8 cellular contexts compared by ENCODE assay signal in the genomic region with DNA sequence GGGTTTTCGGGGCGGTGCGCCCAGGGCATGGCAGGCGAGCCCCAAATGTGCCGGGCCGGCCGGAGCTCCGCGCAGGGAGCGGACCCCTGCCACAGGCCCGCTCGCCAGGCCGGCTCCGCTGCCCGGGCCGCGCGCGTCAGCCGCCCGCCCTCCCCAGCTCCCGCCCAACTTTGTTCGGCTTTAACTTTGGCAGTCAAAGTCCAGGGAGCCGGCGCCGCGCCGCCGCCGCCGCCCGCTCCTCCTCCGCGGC. TPM values are rescaled to one million over a fixed set of nuclear protein-coding genes. Genes with fewer than 3 reads are reported as not detected.
DNase-seq lines count a peak whose midpoint lies in the region; ATAC-seq and TF ChIP-seq lines count a peak whose summit lies in the region.

No MANE protein-coding gene starts in this region.

- no peaks in the 10 kb centered on the region for H3K9me3 Mint-ChIP-seq in natural killer cell treated with Interleukin-12 subunit alpha and Interleukin-12 subunit beta and Interleukin-15 and Interleukin-18, amount 100 ng/mL, for 72 hours

- H3K4me2 ChIP-seq in BLaER1 treated with 17β-estradiol and CSF1 and Interleukin-3, amounts not matched to agents 10 nM and 100 nM = peak overlapping the region; percentile 74 to 91 (median 85)
- peak overlapping the region; percentile 88 for H3K4me2 ChIP-seq in fibroblast of lung (ENCODE audit: extremely low read depth, insufficient read depth, low read length)

- peaks cover 0 to 2% of the 10 kb centered on the region in 2 donors for H3K27me3 Mint-ChIP-seq in natural killer cell treated with Interleukin-12 subunit alpha and Interleukin-12 subunit beta and Interleukin-15 and Interleukin-18, amount 100 ng/mL, for 72 hours

- peaks cover 14 to 29% (median 25%) of the 10 kb centered on the region in 11 experiments; a peak in 21 of 22 replicates for H3K36me3 ChIP-seq in BLaER1 treated with 17β-estradiol and CSF1 and Interleukin-3, amounts not matched to agents 10 nM and 100 nM
- no peaks in the 10 kb centered on the region for H3K36me3 ChIP-seq in fibroblast of lung (ENCODE audit: control insufficient read depth, insufficient read depth, low read length)

- peak; percentile 61 for DNase-seq in activated T-cell treated with anti-CD3 and anti-CD28 coated beads, Interleukin-2, amount 50 U/mL, for 1 hour
- no peak for DNase-seq in fibroblast of lung (ENCODE audit: low read depth in 2 of 2)
- peak; percentile 62 for DNase-seq in natural killer cell treated with Interleukin-12 subunit alpha and Interleukin-12 subunit beta and Interleukin-15 and Interleukin-18, amount 100 ng/mL, for 72 hours (ENCODE audit: low spot score)
- no peak for DNase-seq in SKM-1 treated with dmso at 0.1 percent for 144 hours (lab: John Stamatoyannopoulos, UW; ENCODE audit: unreplicated experiment)
- no peak for DNase-seq in HCEC 1CT

- H3K9me3 ChIP-seq in BLaER1 treated with 17β-estradiol and CSF1 and Interleukin-3, amounts not matched to agents 10 nM and 100 nM (replicated peaks in 1 of 11) = 0 out of 22 replicates have a peak, but pooled peaks cover 0 to 3% (median 0%) of the 10 kb centered on the region in 11 experiments
- H3K9me3 ChIP-seq in fibroblast of lung (ENCODE audit: control insufficient read depth, insufficient read depth, low read depth, low read length) = no peaks in the 10 kb centered on the region

- H3K4me3 Mint-ChIP-seq in natural killer cell treated with Interleukin-12 subunit alpha and Interleukin-12 subunit beta and Interleukin-15 and Interleukin-18, amount 100 ng/mL, for 72 hours = peak overlapping the region; percentile 94

- H4K20me1 ChIP-seq in BLaER1 treated with 17β-estradiol and CSF1 and Interleukin-3, amounts not matched to agents 10 nM and 100 nM = no peaks in the 10 kb centered on the region; a peak in 3 of 22 replicates
- no peaks in the 10 kb centered on the region for H4K20me1 ChIP-seq in fibroblast of lung (ENCODE audit: control insufficient read depth, extremely low read depth, insufficient read depth, low read length)

- H3K4me1 ChIP-seq in BLaER1 treated with 17β-estradiol and CSF1 and Interleukin-3, amounts not matched to agents 10 nM and 100 nM = peaks cover 13 to 31% (median 24%) of the 10 kb centered on the region in 10 experiments
- H3K4me1 ChIP-seq in fibroblast of lung (ENCODE audit: control insufficient read depth, extremely low read depth, insufficient read depth, low read length) = peaks cover 2% of the 10 kb centered on the region

- peaks cover 24% of the 10 kb centered on the region for H3K79me2 ChIP-seq in fibroblast of lung (ENCODE audit: control insufficient read depth, insufficient read depth, low read length)

- H3K36me3 Mint-ChIP-seq in natural killer cell treated with Interleukin-12 subunit alpha and Interleukin-12 subunit beta and Interleukin-15 and Interleukin-18, amount 100 ng/mL, for 72 hours = peaks cover 6% of the 10 kb centered on the region

- TF ChIP-seq CTCF in fibroblast of lung (conservative IDR thresholded peaks at IDR 0.05 in 1 of 2, IDR thresholded peaks at IDR 0.05 in 1 of 2; ENCODE audit: low read depth in 1 of 2, low read length in 2 of 2) = no peak

- no peaks in the 10 kb centered on the region for H3K27me3 ChIP-seq in BLaER1 treated with 17β-estradiol and CSF1 and Interleukin-3, amounts not matched to agents 10 nM and 100 nM
- H3K27me3 ChIP-seq in fibroblast of lung (ENCODE audit: control insufficient read depth, insufficient read depth, low read length) = no peaks in the 10 kb centered on the region

- H3K9ac ChIP-seq in BLaER1 treated with 17β-estradiol and CSF1 and Interleukin-3, amounts not matched to agents 10 nM and 100 nM = peak overlapping the region; percentile 86 to 94 (median 92)
- peak overlapping the region; percentile 89 for H3K9ac ChIP-seq in fibroblast of lung (ENCODE audit: insufficient read depth, low read length)

- H2AFZ ChIP-seq in fibroblast of lung (ENCODE audit: low read length) = peak overlapping the region; percentile 90

- peak overlapping the region; percentile 72 to 74 for H3K27ac Mint-ChIP-seq in natural killer cell treated with Interleukin-12 subunit alpha and Interleukin-12 subunit beta and Interleukin-15 and Interleukin-18, amount 100 ng/mL, for 72 hours

- H3K4me3 ChIP-seq in BLaER1 treated with 17β-estradiol and CSF1 and Interleukin-3, amounts not matched to agents 10 nM and 100 nM = peak overlapping the region; percentile 68 to 88 (median 83)
- H3K4me3 ChIP-seq in fibroblast of lung (replicated peaks in 1 of 4; ENCODE audit: control extremely low read depth in 1 of 4, insufficient read depth in 1 of 4, low read depth in 3 of 4, low read length in 4 of 4) = peak overlapping the region; percentile 91 to 97 (median 94)

- ATAC-seq in GM19328 (IDR thresholded peaks at IDR 0.05; ENCODE audit: unreplicated experiment) = peak; percentile 26
- ATAC-seq in HG03342 (IDR thresholded peaks at IDR 0.05; ENCODE audit: unreplicated experiment) = peak; percentile 48
- ATAC-seq in natural killer cell treated with Interleukin-12 subunit alpha and Interleukin-12 subunit beta and Interleukin-15 and Interleukin-18, amount 100 ng/mL, for 72 hours = peak; percentile 58 to 66

- peak overlapping the region; percentile 88 to 96 (median 93) for H3K27ac ChIP-seq in BLaER1 treated with 17β-estradiol and CSF1 and Interleukin-3, amounts not matched to agents 10 nM and 100 nM
- peak overlapping the region; percentile 88 for H3K27ac ChIP-seq in fibroblast of lung (ENCODE audit: insufficient read depth, low read length)

- peaks cover 26 to 31% of the 10 kb centered on the region in 2 donors for H3K4me1 Mint-ChIP-seq in natural killer cell treated with Interleukin-12 subunit alpha and Interleukin-12 subunit beta and Interleukin-15 and Interleukin-18, amount 100 ng/mL, for 72 hours (ENCODE audit: low read depth in 2 of 2)

RNA-seq across cellular contexts. Expression of a gene that starts 0.5 kb away (rescaled TPM):
- total RNA-seq in fibroblast of lung = 16.2 and 20.3 TPM in 2 replicates
- 17.5 and 19.3 TPM in 2 replicates for polyA plus RNA-seq in fibroblast of lung
- polyA plus RNA-seq in fibroblast of lung (2012) = 8.1 and 8.9 TPM in 2 replicates
- polyA minus RNA-seq in fibroblast of lung (ENCODE audit: low replicate concordance) = 4.7 and 8.6 TPM in 2 replicates
- 10 to 100 TPM; 26.6 to 28.2 TPM for total RNA-seq in natural killer cell treated with Interleukin-12 subunit alpha and Interleukin-12 subunit beta and Interleukin-15 and Interleukin-18, amount 100 ng/mL, for 72 hours

Comparison
In these comparisons a context has a peak if more than half of its experiments do, and no peak if none do; other contexts are left out.
1. DNase-seq: peak in activated T-cell treated with anti-CD3 and anti-CD28 coated beads, Interleukin-2, amount 50 U/mL, for 1 hour (single experiment) and natural killer cell treated with Interleukin-12 subunit alpha and Interleukin-12 subunit beta and Interleukin-15 and Interleukin-18, amount 100 ng/mL, for 72 hours (single experiment); none in fibroblast of lung (0 of 2), SKM-1 treated with dmso at 0.1 percent for 144 hours (single experiment) and HCEC 1CT (single experiment).
2. Peak in every context shown above with its lines, with median percentiles within 50 percentile points of each other: ATAC-seq.